Comparison of ENCODE assay signal across 29 cellular contexts in genomic region chr11:17612221-17613188, GRCh38.
A peak's percentile ranks its signal among the peaks of the same experiment; 100 is the strongest.
DNase-seq lines count a peak whose midpoint lies in the region; ATAC-seq and TF ChIP-seq lines count a peak whose summit lies in the region.
"Had no signal": no experiment of that assay in that cellular context is flagged by ENCODE, and none has a peak within 500 bp of the region (broad histone marks: within the 10 kb centered on the region; RNA-seq: fewer than 3 reads in every experiment).

No MANE protein-coding gene starts in this region.

- TF ChIP-seq POLR2A in IMR-90 (IDR thresholded peaks at IDR 0.05; ENCODE audit: low read depth, low read length), result no peak

- peak overlapping the region; percentile 7 for H3K27ac Mint-ChIP-seq in activated CD4-positive, alpha-beta T cell treated with anti-CD3 and anti-CD28 coated beads, Interleukin-2, amount 10 ng/mL, durations not matched to agents 7 days and 5 days
- H3K27ac Mint-ChIP-seq in activated CD4-positive, alpha-beta T cell treated with anti-CD3 and anti-CD28 coated beads for 36 hours, result no peak overlapping the region
- H3K27ac Mint-ChIP-seq: activated naive CD8-positive, alpha-beta T cell treated with anti-CD3 and anti-CD28 coated beads, Interleukin-2, amount 10 ng/mL, durations not matched to agents 7 days and 5 days; CD4-positive, CD25-positive, alpha-beta regulatory T cell; effector memory CD8-positive, alpha-beta T cell; naive thymus-derived CD8-positive, alpha-beta T cell; stimulated activated memory B cell treated with anti-CD40 and anti-IgM and Interleukin-4, amounts not matched to agents 10 μg/mL and 1 μg/mL and 100 μg/mL, for 72 hours; T-helper 1 cell treated with Interleukin-12 subunit alpha and Interleukin-12 subunit beta and Interleukin-4 antibody, amounts not matched to agents 30 μg/mL and 1 μg/mL, for 36 hours had no signal

- no peak overlapping the region for H2BK20ac ChIP-seq in IMR-90 (ENCODE audit: low read depth, low read length)

- POLR2A ChIA-PET in activated CD4-positive, alpha-beta T cell treated with anti-CD3 and anti-CD28 coated beads, Interleukin-2, amount 10 ng/mL, durations not matched to agents 7 days and 5 days (lab: Charles Lee), result no interaction called here
- POLR2A ChIA-PET in activated CD4-positive, alpha-beta T cell treated with anti-CD3 and anti-CD28 coated beads for 36 hours (lab: Charles Lee), result no interaction called here
- POLR2A ChIA-PET in IMR-90 (lab: Charles Lee; ENCODE audit: unreplicated experiment), result no interaction called here

- no TSS peak for BruUV-seq in IMR-90 (replicated peaks; lab: Mats Ljungman, UMichigan)

- TF ChIP-seq CTCF in IMR-90 (conservative IDR thresholded peaks at IDR 0.05; ENCODE audit: low read depth, low read length) (no peak), left lung (IDR thresholded peaks at IDR 0.05) (no peak)

- H3K23ac ChIP-seq in IMR-90 (ENCODE audit: low read depth, low read length), result no peak overlapping the region

- H3K18ac ChIP-seq in IMR-90 (ENCODE audit: low read depth, low read length), result no peak overlapping the region

- H3K9ac ChIP-seq in IMR-90 (ENCODE audit: low read depth, low read length), result no peak overlapping the region

- CTCF ChIA-PET in activated CD4-positive, alpha-beta T cell treated with anti-CD3 and anti-CD28 coated beads, Interleukin-2, amount 10 ng/mL, durations not matched to agents 7 days and 5 days (lab: Charles Lee), result no interaction called here
- CTCF ChIA-PET in activated CD4-positive, alpha-beta T cell treated with anti-CD3 and anti-CD28 coated beads for 36 hours (lab: Charles Lee), result interaction anchor here (1.0 kb wide), 1 partner anchor 13 kb away, joined by 3 read pairs; no protein-coding TSS in a partner anchor
- CTCF ChIA-PET in IMR-90 (lab: Yijun Ruan, JAX), result interaction anchor here (1.1 kb wide), 1 partner anchor 14 kb away, joined by 3 read pairs; no protein-coding TSS in a partner anchor

- intact Hi-C loops in activated CD4-positive, alpha-beta T cell treated with anti-CD3 and anti-CD28 coated beads for 36 hours (cut with DNase I, micrococcal nuclease), result no loop called here
- intact Hi-C loops in IMR-90 (cut with micrococcal nuclease) (no loop called here), left lung (cut with DNase I) (no loop called here)

- H3K4me1 Mint-ChIP-seq in activated CD4-positive, alpha-beta T cell treated with anti-CD3 and anti-CD28 coated beads, Interleukin-2, amount 10 ng/mL, durations not matched to agents 7 days and 5 days, result no peaks in the 10 kb centered on the region
- H3K4me1 Mint-ChIP-seq in activated CD4-positive, alpha-beta T cell treated with anti-CD3 and anti-CD28 coated beads for 36 hours, result no peaks in the 10 kb centered on the region
- H3K4me1 Mint-ChIP-seq: activated naive CD8-positive, alpha-beta T cell treated with anti-CD3 and anti-CD28 coated beads, Interleukin-2, amount 10 ng/mL, durations not matched to agents 7 days and 5 days; CD4-positive, CD25-positive, alpha-beta regulatory T cell; naive thymus-derived CD8-positive, alpha-beta T cell; stimulated activated memory B cell treated with anti-CD40 and anti-IgM and Interleukin-4, amounts not matched to agents 10 μg/mL and 1 μg/mL and 100 μg/mL, for 72 hours had no signal

- no peak overlapping the region for H2BK5ac ChIP-seq in IMR-90 (ENCODE audit: low read depth, low read length, poor library complexity, severe bottlenecking)

- H3K27ac ChIP-seq in IMR-90 (ENCODE audit: insufficient read depth, low read length) (no peak overlapping the region), left lung (no peak overlapping the region)
- H3K27ac ChIP-seq: ascending aorta, SK-N-MC, transverse colon had no signal

- H3K56ac ChIP-seq in IMR-90 (ENCODE audit: extremely low read depth, insufficient read depth, low read length), result no peak overlapping the region

- H3K4me1 ChIP-seq in IMR-90 (ENCODE audit: control insufficient read depth, insufficient read depth, low read length) (no peaks in the 10 kb centered on the region), left lung (no peaks in the 10 kb centered on the region)
- H3K4me1 ChIP-seq: ascending aorta, transverse colon had no signal

- no peak overlapping the region for H4K91ac ChIP-seq in IMR-90 (ENCODE audit: insufficient read depth, low read depth, low read length)

- H3K4me3 ChIP-seq in IMR-90 (ENCODE audit: insufficient read depth, low read depth, low read length), result no peak overlapping the region
- no peak overlapping the region for H3K4me3 ChIP-seq in left lung
- H3K4me3 ChIP-seq: ascending aorta, SK-N-MC, transverse colon had no signal

- ATAC-seq in activated CD4-positive, alpha-beta T cell treated with anti-CD3 and anti-CD28 coated beads for 36 hours, result no peak
- no peak for ATAC-seq in IMR-90 (ENCODE audit: low read depth)
- no peak for ATAC-seq in left lung
- no peak for ATAC-seq in GM21360 (IDR thresholded peaks at IDR 0.05; ENCODE audit: unreplicated experiment)
- ATAC-seq: effector memory CD8-positive, alpha-beta T cell; naive thymus-derived CD8-positive, alpha-beta T cell; stimulated activated memory B cell treated with anti-CD40 and anti-IgM and Interleukin-4, amounts not matched to agents 10 μg/mL and 1 μg/mL and 100 μg/mL, for 72 hours had no signal

- no peak overlapping the region for H3K4ac ChIP-seq in IMR-90 (ENCODE audit: low read depth, low read length)

- H3K27me3 ChIP-seq in IMR-90 (ENCODE audit: control insufficient read depth, insufficient read depth, low read length) (no peaks in the 10 kb centered on the region), left lung (peaks cover 0 to 17% of the 10 kb centered on the region in 2 donors)
- H3K27me3 ChIP-seq: ascending aorta had no signal

- no peak overlapping the region for H2BK15ac ChIP-seq in IMR-90 (ENCODE audit: low read depth, low read length)

- H3K14ac ChIP-seq in IMR-90 (replicated peaks; ENCODE audit: low read depth, low read length), result no peak overlapping the region

- no peaks in the 10 kb centered on the region for H3K36me3 ChIP-seq in IMR-90 (ENCODE audit: control insufficient read depth, insufficient read depth, low read length)
- no peaks in the 10 kb centered on the region for H3K36me3 ChIP-seq in left lung
- H3K36me3 ChIP-seq: ascending aorta, transverse colon had no signal

- no peaks in the 10 kb centered on the region for H4K20me1 ChIP-seq in IMR-90 (ENCODE audit: insufficient read depth, low read length)

- in situ Hi-C loops in IMR-90 (cut with MboI; ENCODE audit: low sequenced_read_pairs), result no loop called here

- dilution Hi-C loops in IMR-90 (cut with HindIII; ENCODE audit: low sequenced_read_pairs, unreplicated experiment), result no loop called here

- DNase-seq in activated CD4-positive, alpha-beta T cell treated with anti-CD3 and anti-CD28 coated beads, Interleukin-2, amount 10 ng/mL, durations not matched to agents 7 days and 5 days, result peak; percentile 1
- no peak for DNase-seq in activated CD4-positive, alpha-beta T cell treated with anti-CD3 and anti-CD28 coated beads for 36 hours
- no peak for DNase-seq in IMR-90
- DNase-seq in left lung, result peak; percentile 25 to 69
- peak; percentile 15 for DNase-seq in stimulated activated CD8-positive, alpha-beta memory T cell treated with anti-CD3 and anti-CD28 coated beads, Interleukin-4, amount 100 ng/mL, for 48 hours
- no peak for DNase-seq in HCEC 1CT
- DNase-seq in NCI-H82 treated with DMSO at 0.1 percent for 48 hours (lab: John Stamatoyannopoulos, UW; ENCODE audit: unreplicated experiment), result no peak
- DNase-seq: activated CD8-positive, alpha-beta memory T cell treated with anti-CD3 and anti-CD28 coated beads for 24 hours; activated gamma-delta T cell treated with Interleukin-2 at 50 U/mL for 16 hours; activated naive CD8-positive, alpha-beta T cell treated with anti-CD3 and anti-CD28 coated beads, Interleukin-2, amount 10 ng/mL, durations not matched to agents 7 days and 5 days; activated T-cell treated with anti-CD3 and anti-CD28 coated beads, Interleukin-2, amount 50 U/mL, for 1 hour; CD4-positive, CD25-positive, alpha-beta regulatory T cell; DND-41; effector memory CD8-positive, alpha-beta T cell; glutamatergic neuron; midbrain; naive thymus-derived CD8-positive, alpha-beta T cell; NCI-H1694; NCI-H446; NCI-H774; occipital lobe; stimulated activated CD4-positive, alpha-beta T cell treated with anti-CD3 and anti-CD28 coated beads, Interleukin-15, amount 100 ng/mL, for 24 hours; stimulated activated CD4-positive, alpha-beta T cell treated with anti-CD3 and anti-CD28 coated beads, Interleukin-4, amount 100 ng/mL, for 4 hours; transverse colon had no signal

- H3K27me3 Mint-ChIP-seq in activated CD4-positive, alpha-beta T cell treated with anti-CD3 and anti-CD28 coated beads, Interleukin-2, amount 10 ng/mL, durations not matched to agents 7 days and 5 days, result peaks cover 12% of the 10 kb centered on the region
- peaks cover 10% of the 10 kb centered on the region for H3K27me3 Mint-ChIP-seq in activated CD4-positive, alpha-beta T cell treated with anti-CD3 and anti-CD28 coated beads for 36 hours

- H3K9me1 ChIP-seq in IMR-90 (ENCODE audit: insufficient read depth, low read length), result no peaks in the 10 kb centered on the region

- no peak overlapping the region for H4K5ac ChIP-seq in IMR-90 (ENCODE audit: low read depth, low read length)

- no peak overlapping the region for H2AK5ac ChIP-seq in IMR-90 (ENCODE audit: low read depth, low read length)

- TF ChIP-seq RAD21 in IMR-90 (IDR thresholded peaks at IDR 0.05; ENCODE audit: low read length), result no peak

- H3K36me3 Mint-ChIP-seq in activated CD4-positive, alpha-beta T cell treated with anti-CD3 and anti-CD28 coated beads, Interleukin-2, amount 10 ng/mL, durations not matched to agents 7 days and 5 days (ENCODE audit: low read depth), result no peaks in the 10 kb centered on the region
- no peaks in the 10 kb centered on the region for H3K36me3 Mint-ChIP-seq in activated CD4-positive, alpha-beta T cell treated with anti-CD3 and anti-CD28 coated beads for 36 hours (ENCODE audit: low read depth)
- H3K36me3 Mint-ChIP-seq: activated naive CD8-positive, alpha-beta T cell treated with anti-CD3 and anti-CD28 coated beads, Interleukin-2, amount 10 ng/mL, durations not matched to agents 7 days and 5 days; CD4-positive, CD25-positive, alpha-beta regulatory T cell; naive thymus-derived CD8-positive, alpha-beta T cell; stimulated activated memory B cell treated with anti-CD40 and anti-IgM and Interleukin-4, amounts not matched to agents 10 μg/mL and 1 μg/mL and 100 μg/mL, for 72 hours had no signal

- H3K9me3 ChIP-seq in IMR-90 (ENCODE audit: control insufficient read depth, insufficient read depth, low read length) (no peaks in the 10 kb centered on the region), left lung (no peaks in the 10 kb centered on the region)
- H3K9me3 ChIP-seq: ascending aorta, transverse colon had no signal

- H3K9me3 Mint-ChIP-seq in activated CD4-positive, alpha-beta T cell treated with anti-CD3 and anti-CD28 coated beads, Interleukin-2, amount 10 ng/mL, durations not matched to agents 7 days and 5 days, result no peaks in the 10 kb centered on the region
- no peaks in the 10 kb centered on the region for H3K9me3 Mint-ChIP-seq in activated CD4-positive, alpha-beta T cell treated with anti-CD3 and anti-CD28 coated beads for 36 hours (ENCODE audit: low read depth)
- H3K9me3 Mint-ChIP-seq: activated naive CD8-positive, alpha-beta T cell treated with anti-CD3 and anti-CD28 coated beads, Interleukin-2, amount 10 ng/mL, durations not matched to agents 7 days and 5 days; CD4-positive, CD25-positive, alpha-beta regulatory T cell; effector memory CD8-positive, alpha-beta T cell; naive thymus-derived CD8-positive, alpha-beta T cell; stimulated activated memory B cell treated with anti-CD40 and anti-IgM and Interleukin-4, amounts not matched to agents 10 μg/mL and 1 μg/mL and 100 μg/mL, for 72 hours; T-helper 1 cell treated with Interleukin-12 subunit alpha and Interleukin-12 subunit beta and Interleukin-4 antibody, amounts not matched to agents 30 μg/mL and 1 μg/mL, for 36 hours had no signal

- peak overlapping the region; percentile 72 for H2AK9ac ChIP-seq in IMR-90 (replicated peaks; ENCODE audit: low read depth, low read length, poor library complexity)

- no peak overlapping the region for H2BK120ac ChIP-seq in IMR-90 (ENCODE audit: low read depth, low read length)

- H3K4me2 ChIP-seq in IMR-90 (ENCODE audit: low read depth, low read length), result no peak overlapping the region

- H2AFZ ChIP-seq in IMR-90 (replicated peaks; ENCODE audit: low read length, poor library complexity), result no peak overlapping the region

- H3K79me1 ChIP-seq in IMR-90 (ENCODE audit: low read depth in 1 of 2, low read length in 2 of 2), result no peaks in the 10 kb centered on the region

- no peak overlapping the region for H3K4me3 Mint-ChIP-seq in activated CD4-positive, alpha-beta T cell treated with anti-CD3 and anti-CD28 coated beads, Interleukin-2, amount 10 ng/mL, durations not matched to agents 7 days and 5 days
- no peak overlapping the region for H3K4me3 Mint-ChIP-seq in activated CD4-positive, alpha-beta T cell treated with anti-CD3 and anti-CD28 coated beads for 36 hours
- H3K4me3 Mint-ChIP-seq: activated naive CD8-positive, alpha-beta T cell treated with anti-CD3 and anti-CD28 coated beads, Interleukin-2, amount 10 ng/mL, durations not matched to agents 7 days and 5 days; CD4-positive, CD25-positive, alpha-beta regulatory T cell; effector memory CD8-positive, alpha-beta T cell; naive thymus-derived CD8-positive, alpha-beta T cell; stimulated activated memory B cell treated with anti-CD40 and anti-IgM and Interleukin-4, amounts not matched to agents 10 μg/mL and 1 μg/mL and 100 μg/mL, for 72 hours; T-helper 1 cell treated with Interleukin-12 subunit alpha and Interleukin-12 subunit beta and Interleukin-4 antibody, amounts not matched to agents 30 μg/mL and 1 μg/mL, for 36 hours had no signal

- no peak overlapping the region for H4K8ac ChIP-seq in IMR-90 (ENCODE audit: low read depth in 2 of 2, low read length in 2 of 2)

- WGBS in IMR-90 (ENCODE audit: extremely low coverage in 2 of 2, insufficient read length in 1 of 2), 2 experiments, result 60% methylated on average over 1 of the region's 18 CpGs; no CpG with 5 or more reads in 1 of the 2 experiments

Comparison
In these comparisons a context has a peak if more than half of its experiments do, and no peak if none do; other contexts are left out.
1. DNase-seq: peak in activated CD4-positive, alpha-beta T cell treated with anti-CD3 and anti-CD28 coated beads, Interleukin-2, amount 10 ng/mL, durations not matched to agents 7 days and 5 days (single experiment), left lung (2 of 2) and stimulated activated CD8-positive, alpha-beta memory T cell treated with anti-CD3 and anti-CD28 coated beads, Interleukin-4, amount 100 ng/mL, for 48 hours (single experiment); none in activated CD4-positive, alpha-beta T cell treated with anti-CD3 and anti-CD28 coated beads for 36 hours (single experiment), IMR-90 (single experiment), HCEC 1CT (single experiment) and NCI-H82 treated with DMSO at 0.1 percent for 48 hours (single experiment).